Comparison of ENCODE assay signal across 24 cellular contexts in the genomic region with DNA sequence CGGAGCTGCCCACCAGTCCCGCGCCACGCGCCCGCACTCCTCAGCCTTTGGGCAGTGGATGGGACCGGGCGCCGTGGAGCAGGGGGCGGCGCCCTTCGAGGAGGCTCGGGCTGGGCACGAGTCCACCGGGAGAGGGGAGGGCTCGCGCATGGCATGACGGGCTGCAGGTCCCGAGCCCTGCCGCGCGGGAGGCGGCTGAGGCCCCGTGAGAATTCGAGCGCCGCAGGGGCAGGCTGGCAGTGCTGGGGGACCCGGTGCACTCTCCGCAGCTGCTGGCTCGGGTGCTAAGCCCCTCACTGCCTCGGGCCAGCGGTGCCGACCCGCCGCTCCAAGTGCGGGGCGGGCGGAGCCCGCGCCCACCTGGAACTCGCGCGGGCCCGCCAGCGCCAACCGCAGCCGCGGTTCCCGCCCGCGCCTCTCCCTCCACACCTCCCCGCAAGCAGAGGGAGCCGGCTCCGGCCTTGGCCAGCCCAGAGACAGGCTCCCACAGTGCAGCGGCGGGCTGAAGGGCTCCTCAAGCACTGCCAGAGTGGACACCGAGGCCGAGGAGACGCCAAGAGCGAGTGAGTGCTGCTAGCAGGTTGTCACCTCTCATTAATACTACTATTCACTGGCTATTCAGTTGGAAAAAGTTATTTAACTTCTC. TPM values are rescaled to one million over a fixed set of nuclear protein-coding genes. Genes with fewer than 3 reads are reported as not detected.
DNase-seq lines count a peak whose midpoint lies in the region; ATAC-seq and TF ChIP-seq lines count a peak whose summit lies in the region.
"Had no signal": no experiment of that assay in that cellular context is flagged by ENCODE, and none has a peak within 500 bp of the region (broad histone marks: within the 10 kb centered on the region; RNA-seq: fewer than 3 reads in every experiment).

No MANE protein-coding gene starts in this region.

- H4K20me1 ChIP-seq in MM.1S (ENCODE audit: insufficient read depth, low read length): no peaks in the 10 kb centered on the region

- H3K9ac ChIP-seq in neuronal stem cell (ENCODE audit: low read depth, low read length, poor library complexity): no peak overlapping the region
- H3K9ac ChIP-seq in MM.1S (ENCODE audit: low read length): no peak overlapping the region

- no peaks in the 10 kb centered on the region for H3K27me3 ChIP-seq in left ventricle myocardium inferior (ENCODE audit: low read depth)
- H3K27me3 ChIP-seq in neuronal stem cell (ENCODE audit: control insufficient read depth in 3 of 3, insufficient read depth in 3 of 3, low read depth in 1 of 3, low read length in 3 of 3): no peaks in the 10 kb centered on the region
- H3K27me3 ChIP-seq in naive thymus-derived CD4-positive, alpha-beta T cell (ENCODE audit: control insufficient read depth in 2 of 2, insufficient read depth in 2 of 2, low read length in 2 of 2): no peaks in the 10 kb centered on the region
- H3K27me3 ChIP-seq in MM.1S (replicated peaks; ENCODE audit: insufficient read depth, low read length): no peaks in the 10 kb centered on the region
- H3K27me3 ChIP-seq: gastroesophageal sphincter, sigmoid colon, upper lobe of left lung had no signal

- no peak overlapping the region for H2BK12ac ChIP-seq in neuronal stem cell (ENCODE audit: low read length)

- H3K4me2 ChIP-seq in neuronal stem cell (ENCODE audit: insufficient read depth, low read length, poor library complexity, severe bottlenecking): no peak overlapping the region
- H3K4me2 ChIP-seq in MM.1S (ENCODE audit: low read depth, low read length): no peak overlapping the region

- peaks cover 12% of the 10 kb centered on the region for H3K79me2 ChIP-seq in MM.1S (ENCODE audit: low read length)

- peaks cover 26% of the 10 kb centered on the region for H3K4me1 ChIP-seq in left ventricle myocardium inferior
- peaks cover 0 to 2% of the 10 kb centered on the region in 2 donors for H3K4me1 ChIP-seq in neuronal stem cell (ENCODE audit: control insufficient read depth in 2 of 2, insufficient read depth in 1 of 2, low read depth in 1 of 2, low read length in 2 of 2)
- peaks cover 18 to 22% of the 10 kb centered on the region in 2 donors for H3K4me1 ChIP-seq in naive thymus-derived CD4-positive, alpha-beta T cell (ENCODE audit: control insufficient read depth in 2 of 2, insufficient read depth in 2 of 2, low read length in 2 of 2)
- peaks cover 10% of the 10 kb centered on the region for H3K4me1 ChIP-seq in MM.1S (ENCODE audit: low read length)

- H3K9me3 Mint-ChIP-seq in nephron progenitor cell: peaks cover 9% of the 10 kb centered on the region
- no peaks in the 10 kb centered on the region for H3K9me3 Mint-ChIP-seq in naive thymus-derived CD4-positive, alpha-beta T cell
- H3K9me3 Mint-ChIP-seq: activated naive CD4-positive, alpha-beta T cell treated with anti-CD3 and anti-CD28 coated beads, Interleukin-2, amount 50 U/mL, for 24 hours; activated T-helper 17 cell treated with anti-CD3 and anti-CD28 coated beads, Interleukin-2, amount 50 U/mL, for 72 hours; CD8-positive, alpha-beta T cell; neural crest cell; stimulated activated effector memory CD8-positive, alpha-beta T cell treated with anti-CD3 and anti-CD28 coated beads, Interleukin-12 subunit alpha, Interleukin-12 subunit beta, amount 100 ng/mL, for 72 hours had no signal

- no peak overlapping the region for H3K4ac ChIP-seq in neuronal stem cell (ENCODE audit: low read length)

- H4K8ac ChIP-seq in neuronal stem cell (ENCODE audit: low read depth, low read length): peak overlapping the region; percentile 17

- no peak overlapping the region for H3K18ac ChIP-seq in neuronal stem cell (ENCODE audit: low read length)

- no peaks in the 10 kb centered on the region for H3K36me3 Mint-ChIP-seq in nephron progenitor cell (ENCODE audit: low read depth)
- no peaks in the 10 kb centered on the region for H3K36me3 Mint-ChIP-seq in naive thymus-derived CD4-positive, alpha-beta T cell
- H3K36me3 Mint-ChIP-seq: activated naive CD4-positive, alpha-beta T cell treated with anti-CD3 and anti-CD28 coated beads, Interleukin-2, amount 50 U/mL, for 24 hours; CD8-positive, alpha-beta T cell; stimulated activated effector memory CD8-positive, alpha-beta T cell treated with anti-CD3 and anti-CD28 coated beads, Interleukin-12 subunit alpha, Interleukin-12 subunit beta, amount 100 ng/mL, for 72 hours had no signal

- POLR2A ChIA-PET in naive thymus-derived CD4-positive, alpha-beta T cell (lab: Charles Lee): no interaction called here

- H3K27me3 Mint-ChIP-seq in nephron progenitor cell (ENCODE audit: low read depth, poor library complexity): no peaks in the 10 kb centered on the region
- no peaks in the 10 kb centered on the region for H3K27me3 Mint-ChIP-seq in naive thymus-derived CD4-positive, alpha-beta T cell
- H3K27me3 Mint-ChIP-seq: activated naive CD4-positive, alpha-beta T cell treated with anti-CD3 and anti-CD28 coated beads, Interleukin-2, amount 50 U/mL, for 24 hours; activated T-helper 17 cell treated with anti-CD3 and anti-CD28 coated beads, Interleukin-2, amount 50 U/mL, for 72 hours; B cell had no signal

- WGBS in neuronal stem cell (ENCODE audit: extremely low coverage in 2 of 2, insufficient read length in 2 of 2, insufficient replicate concordance in 1 of 2), 2 donors: no CpG with 5 or more reads among the region's 60 CpGs

- TF ChIP-seq CTCF in left ventricle myocardium inferior (IDR thresholded peaks at IDR 0.05; ENCODE audit: borderline replicate concordance) (no peak), coronary artery (IDR thresholded peaks at IDR 0.05) (no peak), nephron progenitor cell (IDR thresholded peaks at IDR 0.05) (no peak), MM.1S (IDR thresholded peaks at IDR 0.05; ENCODE audit: low read length) (no peak)

- no peak overlapping the region for H2BK15ac ChIP-seq in neuronal stem cell (ENCODE audit: low read length)

- no peak overlapping the region for H2AK5ac ChIP-seq in neuronal stem cell (ENCODE audit: low read depth, low read length)

- H2AFZ ChIP-seq in neuronal stem cell (ENCODE audit: low read length): no peak overlapping the region
- no peak overlapping the region for H2AFZ ChIP-seq in MM.1S (ENCODE audit: low read length)

- no peaks in the 10 kb centered on the region for H3K9me3 ChIP-seq in left ventricle myocardium inferior (replicated peaks)
- H3K9me3 ChIP-seq in neuronal stem cell (replicated peaks in 1 of 2; ENCODE audit: control insufficient read depth in 2 of 2, insufficient read depth in 1 of 2, low read depth in 1 of 2, low read length in 2 of 2): no peaks in the 10 kb centered on the region
- H3K9me3 ChIP-seq in naive thymus-derived CD4-positive, alpha-beta T cell (ENCODE audit: control insufficient read depth in 2 of 3, low read length in 3 of 3): no peaks in the 10 kb centered on the region
- H3K9me3 ChIP-seq in MM.1S (replicated peaks; ENCODE audit: insufficient read depth, low read length): no peaks in the 10 kb centered on the region
- H3K9me3 ChIP-seq: gastroesophageal sphincter, sigmoid colon, upper lobe of left lung had no signal

- H3K27ac ChIP-seq in left ventricle myocardium inferior (replicated peaks): no peak overlapping the region
- no peak overlapping the region for H3K27ac ChIP-seq in coronary artery
- H3K27ac ChIP-seq in neuronal stem cell (replicated peaks; ENCODE audit: low read length): no peak overlapping the region
- H3K27ac ChIP-seq in naive thymus-derived CD4-positive, alpha-beta T cell (ENCODE audit: low read depth, low read length): no peak overlapping the region
- H3K27ac ChIP-seq in MM.1S (ENCODE audit: low read length): no peak overlapping the region
- H3K27ac ChIP-seq: gastroesophageal sphincter, sigmoid colon, upper lobe of left lung, WERI-Rb-1 had no signal

- H2BK120ac ChIP-seq in neuronal stem cell (ENCODE audit: low read depth, low read length): no peak overlapping the region

- no peak for ATAC-seq in naive thymus-derived CD4-positive, alpha-beta T cell
- ATAC-seq in GM19395 (IDR thresholded peaks at IDR 0.05; ENCODE audit: unreplicated experiment): no peak
- ATAC-seq: activated CD8-positive, alpha-beta T cell treated with anti-CD3 and anti-CD28 coated beads, Interleukin-2, amount 10 ng/mL, durations not matched to agents 7 days and 5 days; activated T-helper 17 cell treated with anti-CD3 and anti-CD28 coated beads, Interleukin-2, amount 50 U/mL, for 72 hours; CD8-positive, alpha-beta T cell; gastroesophageal sphincter; stimulated activated effector memory CD8-positive, alpha-beta T cell treated with anti-CD3 and anti-CD28 coated beads, Interleukin-12 subunit alpha, Interleukin-12 subunit beta, amount 100 ng/mL, for 72 hours had no signal

- H3K27ac Mint-ChIP-seq in nephron progenitor cell: no peak overlapping the region
- H3K27ac Mint-ChIP-seq in naive thymus-derived CD4-positive, alpha-beta T cell: no peak overlapping the region
- H3K27ac Mint-ChIP-seq: activated CD8-positive, alpha-beta T cell treated with anti-CD3 and anti-CD28 coated beads, Interleukin-2, amount 10 ng/mL, durations not matched to agents 7 days and 5 days; activated naive CD4-positive, alpha-beta T cell treated with anti-CD3 and anti-CD28 coated beads, Interleukin-2, amount 50 U/mL, for 24 hours; activated T-helper 17 cell treated with anti-CD3 and anti-CD28 coated beads, Interleukin-2, amount 50 U/mL, for 72 hours; B cell; CD8-positive, alpha-beta T cell; stimulated activated effector memory CD8-positive, alpha-beta T cell treated with anti-CD3 and anti-CD28 coated beads, Interleukin-12 subunit alpha, Interleukin-12 subunit beta, amount 100 ng/mL, for 72 hours had no signal

- H2BK5ac ChIP-seq in neuronal stem cell (ENCODE audit: low read length): no peak overlapping the region

- H3K79me1 ChIP-seq in neuronal stem cell (ENCODE audit: low read depth, low read length): no peaks in the 10 kb centered on the region

- no peak for DNase-seq in left ventricle myocardium inferior
- DNase-seq in cardiac septum (ENCODE audit: low spot score): no peak
- DNase-seq in coronary artery (ENCODE audit: low spot score): no peak
- no peak for DNase-seq in neuronal stem cell (ENCODE audit: low spot score)
- no peak for DNase-seq in nephron progenitor cell
- DNase-seq in naive thymus-derived CD4-positive, alpha-beta T cell: no peak
- no peak for DNase-seq in MM.1S
- DNase-seq: activated CD4-positive, alpha-beta T cell treated with anti-CD3 and anti-CD28 coated beads for 4 hours; activated CD8-positive, alpha-beta T cell treated with anti-CD3 and anti-CD28 coated beads, Interleukin-2, amount 10 ng/mL, durations not matched to agents 7 days and 5 days; CD8-positive, alpha-beta T cell; NCI-H1105; NCI-H1930; SHP77; sigmoid colon; stimulated activated CD4-positive, alpha-beta T cell treated with anti-CD3 and anti-CD28 coated beads, Interleukin-15, amount 100 ng/mL, for 24 hours; WERI-Rb-1 had no signal

- H3K4me3 ChIP-seq in left ventricle myocardium inferior (peak overlapping the region; percentile 32), coronary artery (peak overlapping the region; percentile 17), neuronal stem cell (ENCODE audit: low read length in 2 of 2) (peak overlapping the region in 1 of 2 donors; percentile 58), MM.1S (ENCODE audit: low read length) (no peak overlapping the region)
- H3K4me3 ChIP-seq in naive thymus-derived CD4-positive, alpha-beta T cell (ENCODE audit: low read length): no peak overlapping the region
- H3K4me3 ChIP-seq: upper lobe of left lung had no signal

- H3K4me3 Mint-ChIP-seq in nephron progenitor cell: no peak overlapping the region
- no peak overlapping the region for H3K4me3 Mint-ChIP-seq in naive thymus-derived CD4-positive, alpha-beta T cell
- H3K4me3 Mint-ChIP-seq: activated CD8-positive, alpha-beta T cell treated with anti-CD3 and anti-CD28 coated beads, Interleukin-2, amount 10 ng/mL, durations not matched to agents 7 days and 5 days; activated naive CD4-positive, alpha-beta T cell treated with anti-CD3 and anti-CD28 coated beads, Interleukin-2, amount 50 U/mL, for 24 hours; activated T-helper 17 cell treated with anti-CD3 and anti-CD28 coated beads, Interleukin-2, amount 50 U/mL, for 72 hours; B cell; CD8-positive, alpha-beta T cell; neural crest cell; stimulated activated effector memory CD8-positive, alpha-beta T cell treated with anti-CD3 and anti-CD28 coated beads, Interleukin-12 subunit alpha, Interleukin-12 subunit beta, amount 100 ng/mL, for 72 hours had no signal

- CTCF ChIA-PET in naive thymus-derived CD4-positive, alpha-beta T cell (lab: Charles Lee): interaction anchor here (1.3 kb wide), 1 partner anchor 171 kb away, joined by 4 read pairs; a partner anchor contains a TSS

- H4K91ac ChIP-seq in neuronal stem cell (ENCODE audit: low read depth, low read length, poor library complexity): no peak overlapping the region

- intact Hi-C loops in left ventricle myocardium inferior (cut with micrococcal nuclease) (no loop called here), cardiac septum (cut with DNase I) (no loop called here)
- intact Hi-C loops in naive thymus-derived CD4-positive, alpha-beta T cell (cut with micrococcal nuclease): loop anchor here in 1 of 2 donors (10.0 kb wide), 1 partner anchor 552 kb away; no protein-coding TSS in a partner anchor

- H3K36me3 ChIP-seq in left ventricle myocardium inferior: no peaks in the 10 kb centered on the region
- H3K36me3 ChIP-seq in neuronal stem cell (replicated peaks in 1 of 2; ENCODE audit: control insufficient read depth in 2 of 2, insufficient read depth in 2 of 2, low read length in 2 of 2): peaks cover 0 to under 1% of the 10 kb centered on the region in 2 donors
- no peaks in the 10 kb centered on the region for H3K36me3 ChIP-seq in naive thymus-derived CD4-positive, alpha-beta T cell (ENCODE audit: control insufficient read depth in 2 of 3, insufficient read depth in 3 of 3, low read length in 3 of 3)
- H3K36me3 ChIP-seq in MM.1S (replicated peaks; ENCODE audit: insufficient read depth, low read length): no peaks in the 10 kb centered on the region
- H3K36me3 ChIP-seq: gastroesophageal sphincter, sigmoid colon, upper lobe of left lung, WERI-Rb-1 had no signal

- H3K4me1 Mint-ChIP-seq in nephron progenitor cell: peaks cover 13% of the 10 kb centered on the region
- peaks cover 5 to 39% (median 12%) of the 10 kb centered on the region in 7 donors for H3K4me1 Mint-ChIP-seq in naive thymus-derived CD4-positive, alpha-beta T cell
- H3K4me1 Mint-ChIP-seq: activated T-helper 17 cell treated with anti-CD3 and anti-CD28 coated beads, Interleukin-2, amount 50 U/mL, for 72 hours had no signal

- H3K23ac ChIP-seq in neuronal stem cell (ENCODE audit: low read depth, low read length, poor library complexity): no peak overlapping the region

- H3K9me2 ChIP-seq in MM.1S (replicated peaks; ENCODE audit: insufficient read depth, low read length): no peaks in the 10 kb centered on the region

- no peak overlapping the region for H3K14ac ChIP-seq in neuronal stem cell (ENCODE audit: low read length)

- H3F3A ChIP-seq in MM.1S (ENCODE audit: insufficient read depth, low read length): 0 out of 2 replicates have a peak, but pooled peaks cover 5% of the 10 kb centered on the region

RNA-seq across cellular contexts. Expression of a gene that starts 3.6 kb away (rescaled TPM):
- 15.5 TPM for total RNA-seq in left ventricle myocardium inferior
- 12.5 TPM for total RNA-seq in cardiac septum
- 10.3 TPM for polyA plus RNA-seq in neuronal stem cell (2013, experiment 1 of 2)
- 9.1 TPM for polyA plus RNA-seq in neuronal stem cell (2013, experiment 2 of 2)
- 10 to 100 TPM; 23.0 to 38.9 (median 33.0) TPM for total RNA-seq in naive thymus-derived CD4-positive, alpha-beta T cell
- polyA plus RNA-seq in naive thymus-derived CD4-positive, alpha-beta T cell: 1 to 10 TPM; 9.2 to 10.0 TPM

Comparison
In these comparisons a context has a peak if more than half of its experiments do, and no peak if none do; other contexts are left out.
1. H3K4me3 ChIP-seq: peak in left ventricle myocardium inferior (single experiment) and coronary artery (single experiment); none in naive thymus-derived CD4-positive, alpha-beta T cell (single experiment) and MM.1S (single experiment).